Comparison of ENCODE assay signal across 30 cellular contexts in genomic region chr1:163932901-163933300, GRCh38.
"Had no signal": no experiment of that assay in that cellular context is flagged by ENCODE, and none has a peak within 500 bp of the region (broad histone marks: within the 10 kb centered on the region; RNA-seq: fewer than 3 reads in every experiment).

No MANE protein-coding gene starts in this region.

- H3K36me3 Mint-ChIP-seq: activated naive CD8-positive, alpha-beta T cell had no signal

- H3K27ac Mint-ChIP-seq: activated B cell treated with CpG ODN at 0.5 μM for 24 hours; activated CD8-positive, alpha-beta T cell treated with anti-CD3 and anti-CD28 coated beads for 36 hours; activated naive CD8-positive, alpha-beta T cell; activated T-helper 17 cell treated with anti-CD3 and anti-CD28 coated beads, Interleukin-2, amount 50 U/mL, for 72 hours; dendritic cell treated with granulocyte-macrophage colony-stimulating factor and Interleukin-4, amounts not matched to agents 40 ng/mL and 50 ng/mL, for 4 days; endodermal cell had no signal

- FAIRE-seq: bronchial epithelial cell, frontal cortex had no signal

- H3K4me3 Mint-ChIP-seq: activated B cell treated with CpG ODN at 0.5 μM for 24 hours; activated CD8-positive, alpha-beta T cell treated with anti-CD3 and anti-CD28 coated beads for 36 hours; activated naive CD8-positive, alpha-beta T cell; activated T-cell treated with anti-CD3 and anti-CD28 coated beads, Interleukin-2, amount 50 U/mL, for 4 hours; activated T-helper 17 cell treated with anti-CD3 and anti-CD28 coated beads, Interleukin-2, amount 50 U/mL, for 72 hours; central memory CD8-positive, alpha-beta T cell; dendritic cell treated with granulocyte-macrophage colony-stimulating factor and Interleukin-4, amounts not matched to agents 40 ng/mL and 50 ng/mL, for 4 days; endodermal cell had no signal

- ATAC-seq: activated CD4-positive, CD25-positive, alpha-beta regulatory T cell treated with anti-CD3 and anti-CD28 coated beads, Interleukin-2, amount 50 U/mL, for 24 hours; activated CD8-positive, alpha-beta T cell treated with anti-CD3 and anti-CD28 coated beads for 36 hours; activated T-cell treated with anti-CD3 and anti-CD28 coated beads, Interleukin-2, amount 50 U/mL, for 4 hours; activated T-helper 17 cell treated with anti-CD3 and anti-CD28 coated beads, Interleukin-2, amount 50 U/mL, for 72 hours; esophagus mucosa; heart left ventricle had no signal

- H3K27me3 ChIP-seq: brain microvascular endothelial cell, dorsolateral prefrontal cortex had no signal

- H3K4me3 ChIP-seq: coronary artery, dorsolateral prefrontal cortex, heart left ventricle had no signal

- H3K9me3 ChIP-seq: heart left ventricle had no signal

- H3K27ac ChIP-seq: brain microvascular endothelial cell, coronary artery, dorsolateral prefrontal cortex, heart left ventricle had no signal

- DNase-seq: activated B cell treated with CpG ODN at 0.5 μM for 24 hours; activated CD4-positive, alpha-beta T cell treated with anti-CD3 and anti-CD28 coated beads for 48 hours; activated CD4-positive, alpha-beta T cell treated with anti-CD3 and anti-CD28 coated beads, Interleukin-2, amount 50 U/mL, for 1 hour; activated CD4-positive, alpha-beta T cell treated with anti-CD3 and anti-CD28 coated beads, Interleukin-2, amount 50 U/mL, for 48 hours; activated CD8-positive, alpha-beta memory T cell treated with anti-CD3 and anti-CD28 coated beads for 24 hours; activated CD8-positive, alpha-beta T cell treated with anti-CD3 and anti-CD28 coated beads for 36 hours; activated effector memory CD4-positive, alpha-beta T cell treated with Interleukin-2 at 50 U/mL for 16 hours; activated gamma-delta T cell treated with Interleukin-2 at 50 U/mL for 16 hours; activated naive CD4-positive, alpha-beta T cell treated with anti-CD3 and anti-CD28 coated beads, Interleukin-2, amount 50 U/mL, for 16 hours; activated naive CD4-positive, alpha-beta T cell treated with Interleukin-2 at 50 U/mL for 16 hours; activated T-cell treated with anti-CD3 and anti-CD28 coated beads, Interleukin-2, amount 50 U/mL, for 4 hours; amniotic stem cell; anterior cingulate cortex; brain microvascular endothelial cell; dorsolateral prefrontal cortex; effector memory CD4-positive, alpha-beta T cell; endodermal cell; foreskin fibroblast; glutamatergic neuron; heart left ventricle; T-helper 2 cell had no signal

- H3K4me1 Mint-ChIP-seq: activated B cell treated with CpG ODN at 0.5 μM for 24 hours; activated T-helper 17 cell treated with anti-CD3 and anti-CD28 coated beads, Interleukin-2, amount 50 U/mL, for 72 hours; central memory CD8-positive, alpha-beta T cell had no signal

- H3K36me3 ChIP-seq: brain microvascular endothelial cell, heart left ventricle had no signal

- H3K27me3 Mint-ChIP-seq: activated B cell treated with CpG ODN at 0.5 μM for 24 hours; activated CD8-positive, alpha-beta T cell treated with anti-CD3 and anti-CD28 coated beads for 36 hours; activated naive CD8-positive, alpha-beta T cell; activated T-helper 17 cell treated with anti-CD3 and anti-CD28 coated beads, Interleukin-2, amount 50 U/mL, for 72 hours; central memory CD8-positive, alpha-beta T cell; dendritic cell treated with granulocyte-macrophage colony-stimulating factor and Interleukin-4, amounts not matched to agents 40 ng/mL and 50 ng/mL, for 4 days had no signal
